ENCODE assay signal across 1 cellular context in genomic region chr19:50661087-50661486, GRCh38.
TF ChIP-seq lines count a peak whose summit lies in the region.

No MANE protein-coding gene starts in this region.

TF ChIP-seq in IMR-90, 13 proteins besides CTCF, POLR2A, EP300 and RAD21:
- TF ChIP-seq SMC3 (IDR thresholded peaks at IDR 0.05; ENCODE audit: low read depth, low read length): no peak
- no peak for TF ChIP-seq MAFK (IDR thresholded peaks at IDR 0.05; ENCODE audit: low read depth, low read length)
- TF ChIP-seq MXI1 (IDR thresholded peaks at IDR 0.05; ENCODE audit: borderline replicate concordance, low read depth, low read length): no peak
- no peak for TF ChIP-seq NFE2L2 (IDR thresholded peaks at IDR 0.05; ENCODE audit: low read depth, low read length)
- TF ChIP-seq, protein P1, sequence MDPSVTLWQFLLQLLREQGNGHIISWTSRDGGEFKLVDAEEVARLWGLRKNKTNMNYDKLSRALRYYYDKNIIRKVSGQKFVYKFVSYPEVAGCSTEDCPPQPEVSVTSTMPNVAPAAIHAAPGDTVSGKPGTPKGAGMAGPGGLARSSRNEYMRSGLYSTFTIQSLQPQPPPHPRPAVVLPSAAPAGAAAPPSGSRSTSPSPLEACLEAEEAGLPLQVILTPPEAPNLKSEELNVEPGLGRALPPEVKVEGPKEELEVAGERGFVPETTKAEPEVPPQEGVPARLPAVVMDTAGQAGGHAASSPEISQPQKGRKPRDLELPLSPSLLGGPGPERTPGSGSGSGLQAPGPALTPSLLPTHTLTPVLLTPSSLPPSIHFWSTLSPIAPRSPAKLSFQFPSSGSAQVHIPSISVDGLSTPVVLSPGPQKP (IDR thresholded peaks at IDR 0.05; ENCODE audit: borderline replicate concordance, low read depth, low read length): no peak
- no peak for TF ChIP-seq CEBPB (IDR thresholded peaks at IDR 0.05; ENCODE audit: low read depth, low read length)
- no peak for TF ChIP-seq USF2 (IDR thresholded peaks at IDR 0.05; ENCODE audit: low read depth, low read length)
- TF ChIP-seq CHD1 (IDR thresholded peaks at IDR 0.05; ENCODE audit: low read depth, low read length): no peak
- TF ChIP-seq MAZ (IDR thresholded peaks at IDR 0.05; ENCODE audit: borderline replicate concordance, low read depth, low read length): no peak
- TF ChIP-seq RCOR1 (IDR thresholded peaks at IDR 0.05; ENCODE audit: insufficient replicate concordance, low read length): no peak
- no peak for TF ChIP-seq FOS (IDR thresholded peaks at IDR 0.05; ENCODE audit: low read depth, low read length)
- no peak for TF ChIP-seq BHLHE40 (IDR thresholded peaks at IDR 0.05; ENCODE audit: low read depth, low read length)
- TF ChIP-seq RFX5 (IDR thresholded peaks at IDR 0.05; ENCODE audit: low read depth, low read length): no peak
